Comparison of ENCODE assay signal across 2 cellular contexts in genomic region chr2:31950946-31951562, GRCh38.
TF ChIP-seq lines count a peak whose summit lies in the region.

No MANE protein-coding gene starts in this region.

TF ChIP-seq in A549, 52 proteins besides CTCF, POLR2A, EP300 and RAD21:
- TF ChIP-seq MAFK (IDR thresholded peaks at IDR 0.05; ENCODE audit: partially characterized antibody) (peak; percentile 43), FOSB (CRISPR knock-in tag; IDR thresholded peaks at IDR 0.05) (no peak)

TF ChIP-seq in K562, 482 proteins besides CTCF, POLR2A, EP300 and RAD21:
- TF ChIP-seq RNF219 (CRISPR knock-in tag; IDR thresholded peaks at IDR 0.05) (no peak), ZNF316 (IDR thresholded peaks at IDR 0.05) (peak; percentile 42; the same call in 1 of the 2 replicates), IRF1 (CRISPR knock-in tag; IDR thresholded peaks at IDR 0.05; ENCODE audit: borderline replicate concordance) (no peak), NR3C1 (CRISPR knock-in tag; IDR thresholded peaks at IDR 0.05) (no peak), C11orf30 (IDR thresholded peaks at IDR 0.05; ENCODE audit: low read depth) (peak; percentile 29; the same call in 1 of the 2 replicates), USF2 (CRISPR knock-in tag; IDR thresholded peaks at IDR 0.05) (no peak), KLF1 (tag; IDR thresholded peaks at IDR 0.05) (no peak), ZBTB12 (CRISPR knock-in tag; IDR thresholded peaks at IDR 0.05) (no peak)
